In the genomic region with DNA sequence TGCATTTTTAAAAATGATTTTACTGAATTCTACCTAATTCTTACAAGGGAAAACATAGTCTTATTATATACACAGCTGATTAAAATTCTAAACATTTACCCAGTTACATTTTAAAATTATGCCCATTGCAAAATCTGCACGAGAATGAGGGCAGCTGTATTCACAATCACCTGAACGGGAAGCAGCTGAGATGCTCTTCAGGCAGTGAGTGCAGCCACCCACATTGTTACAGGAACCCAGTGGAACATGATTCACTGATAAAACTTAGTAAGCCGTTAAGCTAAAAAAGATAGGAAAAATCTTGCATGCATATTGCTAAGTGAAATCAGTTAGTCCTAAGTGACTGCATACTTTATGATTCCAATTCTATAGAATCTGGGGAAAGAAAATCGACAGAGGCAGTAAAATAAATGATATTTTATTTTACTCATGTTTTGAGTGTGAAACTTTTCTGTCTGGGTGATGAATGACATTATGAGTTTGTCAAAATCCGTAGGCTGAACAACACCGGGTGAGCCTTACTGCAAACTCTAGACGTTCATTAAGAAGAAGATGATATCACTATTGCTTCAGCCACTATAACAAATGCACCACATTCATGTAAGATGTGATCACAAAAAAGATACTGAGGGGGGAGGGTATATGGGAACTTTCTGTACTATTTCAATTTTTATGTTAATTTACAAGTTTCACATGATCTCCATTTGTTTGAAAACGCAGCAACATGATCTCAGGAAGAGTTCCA, we compare ENCODE assay signal across 1 cellular context.
TF ChIP-seq lines count a peak whose summit lies in the region.

No MANE protein-coding gene starts in this region.

TF ChIP-seq in HepG2, 621 proteins besides CTCF, POLR2A, EP300 and RAD21:
- TF ChIP-seq ZNF773 (CRISPR knock-in tag; IDR thresholded peaks at IDR 0.05; ENCODE audit: borderline replicate concordance) (no peak), ZFP82 (CRISPR knock-in tag; IDR thresholded peaks at IDR 0.05; ENCODE audit: borderline replicate concordance) (no peak)
